ENCODE assay signal across 14 cellular contexts in the genomic region with DNA sequence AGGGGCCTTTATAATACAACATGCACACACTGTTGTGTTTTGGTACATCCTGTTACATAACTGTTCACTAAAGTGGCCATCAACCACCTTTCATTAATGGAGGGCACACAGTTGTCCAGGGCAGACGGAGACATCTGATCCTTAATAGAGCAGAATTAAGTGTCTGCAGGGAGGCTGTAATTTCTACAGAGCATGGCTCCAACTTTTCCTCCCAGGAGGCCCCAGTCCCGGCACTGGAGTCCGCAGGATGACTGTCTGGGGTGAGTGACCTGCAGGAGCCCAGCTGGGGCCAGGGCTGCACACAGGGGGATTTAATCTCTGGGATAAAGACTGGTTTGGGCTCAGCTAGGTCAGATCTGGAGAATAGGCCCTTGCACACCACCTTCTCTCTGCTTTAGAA.
DNase-seq lines count a peak whose midpoint lies in the region; ATAC-seq and TF ChIP-seq lines count a peak whose summit lies in the region.
"Had no signal": no experiment of that assay in that cellular context is flagged by ENCODE, and none has a peak within 500 bp of the region (broad histone marks: within the 10 kb centered on the region; RNA-seq: fewer than 3 reads in every experiment).

No MANE protein-coding gene starts in this region.

- H3K27ac ChIP-seq in breast epithelium: peak overlapping the region; percentile 75 to 85
- H3K27ac ChIP-seq in mammary epithelial cell (ENCODE audit: insufficient read depth, low read depth, low read length): no peak overlapping the region
- H3K27ac ChIP-seq in heart left ventricle: peak overlapping the region; percentile 19 to 86 (median 80)
- H3K27ac ChIP-seq in prostate gland: peak overlapping the region; percentile 53 to 72
- peak overlapping the region in 2 of 4 donors; percentile 64 to 76 for H3K27ac ChIP-seq in tibial nerve

- DNase-seq in breast epithelium (ENCODE audit: low spot score in 2 of 2) (no peak), mammary epithelial cell (no peak), heart left ventricle (peak in 3 of 5 donors; percentile 23 to 41 (median 37)), prostate gland (ENCODE audit: low spot score) (no peak), HEK293T (ENCODE audit: extremely low spot score) (no peak), tibial nerve (ENCODE audit: low spot score in 2 of 2) (no peak)
- no peak for DNase-seq in effector CD8-positive, alpha-beta T cell (lab: John Stamatoyannopoulos, UW)
- DNase-seq: activated gamma-delta T cell, anterior cingulate cortex, GOT3, NCI-H345, PC-3, SW 1271 had no signal

- dilution Hi-C loops in mammary epithelial cell (cut with HindIII; ENCODE audit: low sequenced_read_pairs): no loop called here

- H3K9ac ChIP-seq in mammary epithelial cell (ENCODE audit: insufficient read depth, low read length): no peak overlapping the region

- intact Hi-C loops in breast epithelium (cut with DNase I; ENCODE audit: low total_unique reads) (no loop called here), mammary epithelial cell (cut with micrococcal nuclease) (no loop called here), heart left ventricle (cut with DNase I) (loop anchor here in 1 of 10 donors (5.0 kb wide), 1 partner anchor 183 kb away; no protein-coding TSS in a partner anchor), prostate gland (cut with DNase I) (loop anchor here (5.0 kb wide), 1 partner anchor 82 kb away; no protein-coding TSS in a partner anchor)

- no TSS peak for BruUV-seq in mammary epithelial cell (replicated peaks; lab: Mats Ljungman, UMichigan)

- no peaks in the 10 kb centered on the region for H3K9me3 ChIP-seq in breast epithelium
- no peaks in the 10 kb centered on the region for H3K9me3 ChIP-seq in mammary epithelial cell (replicated peaks; ENCODE audit: insufficient read depth, low read length)
- H3K9me3 ChIP-seq in heart left ventricle: no peaks in the 10 kb centered on the region
- H3K9me3 ChIP-seq in prostate gland: no peaks in the 10 kb centered on the region
- H3K9me3 ChIP-seq in tibial nerve: no peaks in the 10 kb centered on the region

- POLR2A ChIA-PET in HEK293T (lab: Yijun Ruan, JAX): no interaction called here

- H3K36me3 ChIP-seq in breast epithelium (no peaks in the 10 kb centered on the region), mammary epithelial cell (ENCODE audit: insufficient read depth, low read length) (no peaks in the 10 kb centered on the region), heart left ventricle (no peaks in the 10 kb centered on the region), prostate gland (no peaks in the 10 kb centered on the region), tibial nerve (no peaks in the 10 kb centered on the region)

- 90% methylated on average over 3 of the region's 3 CpGs for WGBS in mammary epithelial cell (ENCODE audit: low coverage, missing lambda C conversion rate)
- WGBS in heart left ventricle, 4 donors: 26 to 51% (median 41%) methylated on average over 3 of the region's 3 CpGs
- 59% methylated on average over 3 of the region's 3 CpGs for WGBS in prostate gland
- WGBS in tibial nerve, 2 donors: 63 to 65% methylated on average over 3 of the region's 3 CpGs

- TF ChIP-seq EP300 in tibial nerve (IDR thresholded peaks at IDR 0.05): no peak

- H3K4me3 ChIP-seq in breast epithelium: no peak overlapping the region
- H3K4me3 ChIP-seq in mammary epithelial cell (replicated peaks in 1 of 3; ENCODE audit: insufficient read depth in 1 of 3, low read depth in 2 of 3, low read length in 3 of 3): no peak overlapping the region
- no peak overlapping the region for H3K4me3 ChIP-seq in heart left ventricle
- H3K4me3 ChIP-seq in prostate gland: no peak overlapping the region
- H3K4me3 ChIP-seq in tibial nerve: no peak overlapping the region

- CTCF ChIA-PET in mammary epithelial cell (lab: Charles Lee; ENCODE audit: low non-redundant PET) (no interaction called here), HEK293T (lab: Yijun Ruan, JAX) (no interaction called here)

- ATAC-seq in heart left ventricle (peak in 3 of 4 donors; percentile 11 to 41 (median 12)), HG02840 (IDR thresholded peaks at IDR 0.05; ENCODE audit: low FRiP score, unreplicated experiment) (no peak)
- ATAC-seq: PC-3 had no signal

- H3K79me2 ChIP-seq in mammary epithelial cell (ENCODE audit: insufficient read depth, low read length): no peaks in the 10 kb centered on the region

- TF ChIP-seq POLR2A in breast epithelium (IDR thresholded peaks at IDR 0.05): no peak
- TF ChIP-seq POLR2A in heart left ventricle (IDR thresholded peaks at IDR 0.05): no peak
- no peak for TF ChIP-seq POLR2A in prostate gland (IDR thresholded peaks at IDR 0.05)
- TF ChIP-seq POLR2A in tibial nerve (IDR thresholded peaks at IDR 0.05): no peak

- no peaks in the 10 kb centered on the region for H4K20me1 ChIP-seq in mammary epithelial cell (ENCODE audit: insufficient read depth, low read length)

- no peak overlapping the region for H2AFZ ChIP-seq in mammary epithelial cell (ENCODE audit: low read depth, low read length)

- TF ChIP-seq CTCF in breast epithelium (IDR thresholded peaks at IDR 0.05) (no peak), mammary epithelial cell (conservative IDR thresholded peaks at IDR 0.05 in 1 of 2, IDR thresholded peaks at IDR 0.05 in 1 of 2; ENCODE audit: extremely low read depth in 1 of 2, insufficient read depth in 1 of 2, low read depth in 1 of 2, low read length in 2 of 2) (no peak), heart left ventricle (IDR thresholded peaks at IDR 0.05) (no peak), prostate gland (IDR thresholded peaks at IDR 0.05) (no peak), tibial nerve (IDR thresholded peaks at IDR 0.05) (no peak)

- peaks cover 0 to 8% of the 10 kb centered on the region in 2 donors for H3K4me1 ChIP-seq in breast epithelium
- no peaks in the 10 kb centered on the region for H3K4me1 ChIP-seq in mammary epithelial cell (ENCODE audit: insufficient read depth, low read length)
- H3K4me1 ChIP-seq in heart left ventricle: peaks cover 11 to 90% (median 59%) of the 10 kb centered on the region in 12 donors
- peaks cover 33% of the 10 kb centered on the region for H3K4me1 ChIP-seq in prostate gland (replicated peaks)
- peaks cover 0 to 76% (median 25%) of the 10 kb centered on the region in 4 donors for H3K4me1 ChIP-seq in tibial nerve

- no peak overlapping the region for H3K4me2 ChIP-seq in mammary epithelial cell (ENCODE audit: insufficient read depth, low read depth, low read length)

- H3K27me3 ChIP-seq in breast epithelium (no peaks in the 10 kb centered on the region), mammary epithelial cell (ENCODE audit: insufficient read depth, low read length) (peaks cover 11% of the 10 kb centered on the region), heart left ventricle (no peaks in the 10 kb centered on the region), prostate gland (replicated peaks; ENCODE audit: insufficient read depth) (no peaks in the 10 kb centered on the region), tibial nerve (no peaks in the 10 kb centered on the region)

- in situ Hi-C loops in mammary epithelial cell (cut with MboI; ENCODE audit: low sequenced_read_pairs in 2 of 2): no loop called here

TF ChIP-seq in HEK293T, 16 proteins besides CTCF, POLR2A, EP300 and RAD21:
- TF ChIP-seq TARDBP (IDR thresholded peaks at IDR 0.05) (no peak), SP1 (IDR thresholded peaks at IDR 0.05) (no peak)

Comparison
In these comparisons a context has a peak if more than half of its experiments do, and no peak if none do; other contexts are left out.
1. DNase-seq: peak in heart left ventricle (3 of 5); none in breast epithelium (0 of 2), mammary epithelial cell (single experiment), prostate gland (single experiment), HEK293T (single experiment), tibial nerve (0 of 2) and effector CD8-positive, alpha-beta T cell (single experiment).